9 cellular contexts compared by ENCODE assay signal in the genomic region with DNA sequence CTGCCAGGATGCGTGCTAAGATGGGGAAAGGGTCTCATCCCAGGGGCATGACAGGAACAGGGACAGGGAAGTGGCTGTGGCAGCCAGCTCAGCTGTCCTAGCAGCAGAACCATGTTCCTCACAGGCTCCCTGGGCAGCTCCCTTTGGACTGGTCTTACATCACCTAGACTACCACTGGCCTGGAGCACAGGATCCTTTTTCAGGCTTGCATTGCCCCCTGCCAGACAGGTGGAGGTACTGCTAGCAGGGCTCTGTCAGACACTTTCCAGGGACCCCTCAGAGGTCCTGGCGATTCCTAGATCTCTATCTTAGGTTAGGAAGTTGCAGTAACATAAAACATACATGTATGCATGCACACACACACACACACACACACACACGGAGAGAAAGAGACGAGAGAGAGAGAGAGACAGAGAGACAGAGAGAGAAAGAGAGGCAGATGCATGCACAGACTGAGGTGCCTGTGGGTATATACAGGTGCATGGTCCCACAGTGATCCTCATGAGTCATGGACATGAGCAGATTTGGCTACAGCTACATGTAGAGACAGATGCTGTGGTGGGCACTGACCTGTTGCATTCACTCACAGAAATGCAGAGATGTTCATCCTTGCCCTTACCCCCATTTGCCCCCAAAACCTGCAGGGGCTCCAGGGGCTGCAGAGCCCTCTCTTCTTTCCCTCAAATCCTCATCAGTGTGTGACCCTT.
DNase-seq lines count a peak whose midpoint lies in the region; ATAC-seq, FAIRE-seq and TF ChIP-seq lines count a peak whose summit lies in the region.
"Had no signal": no experiment of that assay in that cellular context is flagged by ENCODE, and none has a peak within 500 bp of the region (broad histone marks: within the 10 kb centered on the region; RNA-seq: fewer than 3 reads in every experiment).

No MANE protein-coding gene starts in this region.

- intact Hi-C loops in K562 (cut with micrococcal nuclease), result loop anchor here (1.0 to 2.0 kb wide), 2 partner anchors 200 to 514 kb away; no protein-coding TSS in a partner anchor
- intact Hi-C loops in HepG2 (cut with micrococcal nuclease; ENCODE audit: unreplicated experiment), result loop anchor here (1.0 to 5.0 kb wide), 3 partner anchors 200 to 529 kb away; no protein-coding TSS in a partner anchor

- TF ChIP-seq CTCF in C4-2B (conservative IDR thresholded peaks at IDR 0.05), result peak; percentile 61
- peak; percentile 48 to 66 (median 58) for TF ChIP-seq CTCF in K562 (IDR thresholded peaks at IDR 0.05 in 2 of 3, conservative IDR thresholded peaks at IDR 0.05 in 1 of 3; ENCODE audit: insufficient read depth in 2 of 3, low read depth in 1 of 3, low read length in 3 of 3)
- TF ChIP-seq CTCF in HepG2 (CRISPR knock-in tag; IDR thresholded peaks at IDR 0.05), result peak; percentile 84

- BruUV-seq in K562 (replicated peaks; lab: Mats Ljungman, UMichigan) (no TSS peak), HepG2 (replicated peaks; lab: Mats Ljungman, UMichigan) (no TSS peak)

- no peak overlapping the region for H2AFZ ChIP-seq in K562 (ENCODE audit: low read depth, low read length)
- no peak overlapping the region for H2AFZ ChIP-seq in HepG2 (ENCODE audit: low read length)

- H3K9ac ChIP-seq in K562 (ENCODE audit: insufficient read depth in 1 of 2, low read depth in 2 of 2, low read length in 2 of 2), result no peak overlapping the region
- no peak overlapping the region for H3K9ac ChIP-seq in HepG2 (ENCODE audit: insufficient read depth, low read depth, low read length)

- in situ Hi-C loops in K562 (cut with MboI), result loop anchor here (5.0 kb wide), 1 partner anchor 204 kb away; no protein-coding TSS in a partner anchor
- in situ Hi-C loops in HepG2 (cut with HindIII; ENCODE audit: extremely low pct_ligation_motif_present, low pct_unique_long_range_greater_than_20kb), result loop anchor here (5.0 kb wide), 2 partner anchors 199 to 514 kb away; no protein-coding TSS in a partner anchor

- ATAC-seq in K562 (peak; percentile 88), HepG2 (peak; percentile 97), GM19035 (IDR thresholded peaks at IDR 0.05; ENCODE audit: unreplicated experiment) (no peak)

- FAIRE-seq in GM18507 (lab: Jason Lieb, UNC) (peak; percentile 66), K562 (lab: Jason Lieb, UNC) (peak; percentile 70), HepG2 (lab: Jason Lieb, UNC) (peak; percentile 96)

- H3K4me2 ChIP-seq in K562 (ENCODE audit: insufficient read depth, low read length) (no peak overlapping the region), HepG2 (ENCODE audit: low read depth, low read length) (no peak overlapping the region)

- WGBS in K562 (ENCODE audit: insufficient coverage, low coverage, missing lambda C conversion rate), result 37% methylated on average over 3 of the region's 4 CpGs
- WGBS in HepG2 (ENCODE audit: low lambda C conversion rate), result 0% methylated on average over 3 of the region's 4 CpGs

- CTCF ChIA-PET in K562 (lab: Yijun Ruan, JAX; ENCODE audit: low intra/inter-chr PET ratio), result interaction anchor here (1.1 kb wide), 1 partner anchor 199 kb away, joined by 3 read pairs; no protein-coding TSS in a partner anchor
- CTCF ChIA-PET in HepG2 (lab: Yijun Ruan, JAX; ENCODE audit: low intra/inter-chr PET ratio, low total read pairs), result interaction anchor here (0.7 to 1.5 kb wide), 6 partner anchors 111 to 527 kb away, joined by 3 to 14 read pairs (median 4); no protein-coding TSS in a partner anchor

- H3K27ac ChIP-seq in C4-2B, result no peak overlapping the region
- no peak overlapping the region; the same call in 2 of the 3 replicates for H3K27ac ChIP-seq in K562 (ENCODE audit: extremely low read depth, low read depth, low read length)
- H3K27ac ChIP-seq in HepG2 (ENCODE audit: extremely low read length, insufficient read depth, low read length), result no peak overlapping the region
- H3K27ac ChIP-seq: tibial artery had no signal

- H3K4me1 ChIP-seq in K562 (replicated peaks in 1 of 2; ENCODE audit: control insufficient read depth in 2 of 2, insufficient read depth in 2 of 2, low read length in 2 of 2), result no peaks in the 10 kb centered on the region; a peak in 2 of 5 replicates
- H3K4me1 ChIP-seq in HepG2 (ENCODE audit: insufficient read depth, low read length), result no peaks in the 10 kb centered on the region
- H3K4me1 ChIP-seq: tibial artery had no signal

- peaks cover 24% of the 10 kb centered on the region; the same call in 1 of the 2 replicates for H4K20me1 ChIP-seq in K562 (replicated peaks; ENCODE audit: control insufficient read depth, insufficient read depth, low read length)
- no peaks in the 10 kb centered on the region for H4K20me1 ChIP-seq in HepG2 (ENCODE audit: insufficient read depth, low read length)

- H3K79me2 ChIP-seq in K562 (ENCODE audit: control insufficient read depth, insufficient read depth, low read length) (peaks cover 57% of the 10 kb centered on the region), HepG2 (ENCODE audit: insufficient read depth, low read length) (no peaks in the 10 kb centered on the region)

- no peak overlapping the region for H3K4me3 ChIP-seq in K562
- no peak overlapping the region for H3K4me3 ChIP-seq in HepG2 (replicated peaks in 1 of 3; ENCODE audit: insufficient read depth in 1 of 3, low read depth in 2 of 3, low read length in 3 of 3)
- H3K4me3 ChIP-seq: tibial artery had no signal

- H3K9me1 ChIP-seq in K562 (ENCODE audit: control insufficient read depth, insufficient read depth, low read length), result no peaks in the 10 kb centered on the region

- DNase-seq in GM18507 (ENCODE audit: extremely low spot score, insufficient read length, low read depth) (peak; percentile 7), LoVo (ENCODE audit: low spot score) (peak; percentile 2), K562 (ENCODE audit: extremely low read depth in 1 of 4, low spot score in 3 of 4) (peak; percentile 41 to 55 (median 42)), HepG2 (ENCODE audit: low spot score) (peak; percentile 40), SKM-1 (lab: John Stamatoyannopoulos, UW; ENCODE audit: unreplicated experiment) (no peak), NCI-H2196 (lab: John Stamatoyannopoulos, UW; ENCODE audit: unreplicated experiment) (no peak)

- peak; percentile 37 to 67 for TF ChIP-seq RAD21 in K562 (CRISPR knock-in tag; conservative IDR thresholded peaks at IDR 0.05 in 1 of 2, IDR thresholded peaks at IDR 0.05 in 1 of 2)
- peak; percentile 75 for TF ChIP-seq RAD21 in HepG2 (CRISPR knock-in tag; IDR thresholded peaks at IDR 0.05)

- POLR2A ChIA-PET in K562 (lab: Yijun Ruan, JAX), result interaction anchor here (0.7 to 1.2 kb wide), 3 partner anchors 11 to 514 kb away, joined by 3 read pairs; no protein-coding TSS in a partner anchor
- POLR2A ChIA-PET in HepG2 (lab: Yijun Ruan, JAX), result no interaction called here

- H3K36me3 ChIP-seq in K562 (ENCODE audit: control insufficient read depth, insufficient read depth, low read length) (peaks cover 36% of the 10 kb centered on the region; the same call in 2 of the 3 replicates), HepG2 (replicated peaks in 1 of 2; ENCODE audit: control insufficient read depth in 1 of 2, insufficient read depth in 2 of 2, low read length in 2 of 2) (no peaks in the 10 kb centered on the region)
- H3K36me3 ChIP-seq: tibial artery had no signal

- TF ChIP-seq POLR2A in K562 (conservative IDR thresholded peaks at IDR 0.05) (no peak), HepG2 (IDR thresholded peaks at IDR 0.05; ENCODE audit: insufficient read depth in 1 of 2, low read depth in 2 of 2, low read length in 2 of 2) (no peak)

- TF ChIP-seq EP300 in K562 (IDR thresholded peaks at IDR 0.05; ENCODE audit: low read length) (no peak), HepG2 (IDR thresholded peaks at IDR 0.05; ENCODE audit: low read depth in 2 of 2, low read length in 2 of 2) (no peak), HepG2 (CRISPR knock-in tag; IDR thresholded peaks at IDR 0.05; ENCODE audit: borderline replicate concordance) (no peak)

- H3K27me3 ChIP-seq in K562 (ENCODE audit: control insufficient read depth in 2 of 2, insufficient read depth in 2 of 2, low read length in 2 of 2) (no peaks in the 10 kb centered on the region), HepG2 (ENCODE audit: control insufficient read depth in 1 of 2, insufficient read depth in 2 of 2, low read length in 2 of 2) (no peaks in the 10 kb centered on the region)
- H3K27me3 ChIP-seq: tibial artery had no signal

- H3K9me3 ChIP-seq in K562 (replicated peaks; ENCODE audit: control insufficient read depth, insufficient read depth, low read depth, low read length) (no peaks in the 10 kb centered on the region), HepG2 (ENCODE audit: low read length) (no peaks in the 10 kb centered on the region)
- H3K9me3 ChIP-seq: tibial artery had no signal

TF ChIP-seq in K562, 482 proteins besides CTCF, POLR2A, EP300 and RAD21 (continues in another document):
- TF ChIP-seq POLR2H (tag; IDR thresholded peaks at IDR 0.05; ENCODE audit: low read depth), result no peak
- no peak for TF ChIP-seq TBL1XR1 (IDR thresholded peaks at IDR 0.05; ENCODE audit: low read length in 2 of 2)
- TF ChIP-seq ZNF24 (IDR thresholded peaks at IDR 0.05), result no peak
- TF ChIP-seq SMAD2 (IDR thresholded peaks at IDR 0.05; ENCODE audit: low read depth, low read length), result no peak
- peak; percentile 38; the same call in 1 of the 2 replicates for TF ChIP-seq RFX1 (IDR thresholded peaks at IDR 0.05)
- no peak for TF ChIP-seq RNF2 (IDR thresholded peaks at IDR 0.05)

TF ChIP-seq in HepG2, 621 proteins besides CTCF, POLR2A, EP300 and RAD21 (continues in another document):
- TF ChIP-seq STAG1 (CRISPR knock-in tag; IDR thresholded peaks at IDR 0.05) (peak; percentile 90), ZEB1 (IDR thresholded peaks at IDR 0.05; ENCODE audit: insufficient replicate concordance, low read depth) (no peak), CEBPG (CRISPR knock-in tag; IDR thresholded peaks at IDR 0.05) (peak; percentile 51), DZIP1 (CRISPR knock-in tag; IDR thresholded peaks at IDR 0.05) (no peak), SMC3 (IDR thresholded peaks at IDR 0.05; ENCODE audit: low read length) (peak; percentile 96), TGIF2 (CRISPR knock-in tag; IDR thresholded peaks at IDR 0.05) (no peak)

Comparison
In these comparisons a context has a peak if more than half of its experiments do, and no peak if none do; other contexts are left out.
1. DNase-seq: peak in GM18507 (single experiment), LoVo (single experiment), K562 (4 of 4) and HepG2 (single experiment); none in SKM-1 (single experiment) and NCI-H2196 (single experiment).
2. Peak in every context shown above with its lines, with median percentiles within 50 percentile points of each other: CTCF ChIP-seq.